Comparison of ENCODE assay signal across 13 cellular contexts in genomic region chr15:101089579-101090459, GRCh38.
DNase-seq lines count a peak whose midpoint lies in the region; ATAC-seq and TF ChIP-seq lines count a peak whose summit lies in the region.
"Had no signal": no experiment of that assay in that cellular context is flagged by ENCODE, and none has a peak within 500 bp of the region (broad histone marks: within the 10 kb centered on the region; RNA-seq: fewer than 3 reads in every experiment).

No MANE protein-coding gene starts in this region.

- peaks cover 8% of the 10 kb centered on the region for H3K36me3 Mint-ChIP-seq in activated naive CD8-positive, alpha-beta T cell treated with anti-CD3 and anti-CD28 coated beads, Interleukin-2, amount 10 ng/mL, durations not matched to agents 7 days and 5 days
- H3K36me3 Mint-ChIP-seq in activated naive CD8-positive, alpha-beta T cell treated with anti-CD3 and anti-CD28 coated beads for 36 hours = peaks cover 6% of the 10 kb centered on the region

- H3K4me1 ChIP-seq in lower lobe of right lung (peaks cover 35% of the 10 kb centered on the region), thoracic aorta (ENCODE audit: control insufficient read depth in 1 of 2, low read depth in 2 of 2) (peaks cover 0 to 28% of the 10 kb centered on the region in 2 donors), SJCRH30 (peaks cover 18% of the 10 kb centered on the region)
- H3K4me1 ChIP-seq: A549 had no signal

- intact Hi-C loops in lower lobe of right lung (cut with DNase I) = loop anchor here (10.0 kb wide), 1 partner anchor 165 kb away; the partner anchor contains the start of gene CHSY1

- H3K27ac Mint-ChIP-seq in activated naive CD8-positive, alpha-beta T cell treated with anti-CD3 and anti-CD28 coated beads, Interleukin-2, amount 10 ng/mL, durations not matched to agents 7 days and 5 days = peak overlapping the region; percentile 63
- no peak overlapping the region for H3K27ac Mint-ChIP-seq in activated naive CD8-positive, alpha-beta T cell treated with anti-CD3 and anti-CD28 coated beads for 36 hours

- ATAC-seq in activated naive CD8-positive, alpha-beta T cell treated with anti-CD3 and anti-CD28 coated beads, Interleukin-2, amount 10 ng/mL, durations not matched to agents 7 days and 5 days (ENCODE audit: low read depth) = no peak
- ATAC-seq in lower lobe of right lung (no peak), thoracic aorta (ENCODE audit: insufficient number of reproducible peaks, low FRiP score, low read depth) (no peak)

- POLR2A ChIA-PET in activated naive CD8-positive, alpha-beta T cell treated with anti-CD3 and anti-CD28 coated beads, Interleukin-2, amount 10 ng/mL, durations not matched to agents 7 days and 5 days (lab: Charles Lee) = interaction anchor here (1.2 to 1.4 kb wide), 2 partner anchors 37 to 161 kb away, joined by 4 to 8 read pairs; partner anchors contain the start of gene CHSY1

- H3K9me3 ChIP-seq in SK-N-MC (ENCODE audit: low read depth, low read length) (no peaks in the 10 kb centered on the region), lower lobe of right lung (no peaks in the 10 kb centered on the region), thoracic aorta (no peaks in the 10 kb centered on the region), SJCRH30 (replicated peaks) (no peaks in the 10 kb centered on the region)
- H3K9me3 ChIP-seq: A549 had no signal

- no peaks in the 10 kb centered on the region for H3K36me3 ChIP-seq in SK-N-MC (ENCODE audit: insufficient read depth, low read length)
- no peaks in the 10 kb centered on the region for H3K36me3 ChIP-seq in lower lobe of right lung
- no peaks in the 10 kb centered on the region for H3K36me3 ChIP-seq in thoracic aorta
- no peaks in the 10 kb centered on the region for H3K36me3 ChIP-seq in SJCRH30

- no peak overlapping the region for H3K4me3 Mint-ChIP-seq in activated naive CD8-positive, alpha-beta T cell treated with anti-CD3 and anti-CD28 coated beads, Interleukin-2, amount 10 ng/mL, durations not matched to agents 7 days and 5 days
- H3K4me3 Mint-ChIP-seq in activated naive CD8-positive, alpha-beta T cell treated with anti-CD3 and anti-CD28 coated beads for 36 hours = no peak overlapping the region

- peaks cover 1% of the 10 kb centered on the region for H3K27me3 Mint-ChIP-seq in activated naive CD8-positive, alpha-beta T cell treated with anti-CD3 and anti-CD28 coated beads, Interleukin-2, amount 10 ng/mL, durations not matched to agents 7 days and 5 days
- peaks cover 4% of the 10 kb centered on the region for H3K27me3 Mint-ChIP-seq in activated naive CD8-positive, alpha-beta T cell treated with anti-CD3 and anti-CD28 coated beads for 36 hours

- H3K27me3 ChIP-seq in lower lobe of right lung (ENCODE audit: low read depth) (no peaks in the 10 kb centered on the region), thoracic aorta (replicated peaks; ENCODE audit: insufficient read depth) (no peaks in the 10 kb centered on the region), SJCRH30 (no peaks in the 10 kb centered on the region)
- H3K27me3 ChIP-seq: dorsolateral prefrontal cortex had no signal

- no peak overlapping the region for H3K27ac ChIP-seq in SK-N-MC
- peak overlapping the region; percentile 13 for H3K27ac ChIP-seq in lower lobe of right lung
- peak overlapping the region; percentile 25 to 39 for H3K27ac ChIP-seq in thoracic aorta
- H3K27ac ChIP-seq in SJCRH30 = no peak overlapping the region; the same call in 1 of the 2 replicates

- H3K4me1 Mint-ChIP-seq in activated naive CD8-positive, alpha-beta T cell treated with anti-CD3 and anti-CD28 coated beads, Interleukin-2, amount 10 ng/mL, durations not matched to agents 7 days and 5 days = peaks cover 21% of the 10 kb centered on the region
- H3K4me1 Mint-ChIP-seq in activated naive CD8-positive, alpha-beta T cell treated with anti-CD3 and anti-CD28 coated beads for 36 hours = peaks cover 9% of the 10 kb centered on the region

- DNase-seq in activated naive CD8-positive, alpha-beta T cell treated with anti-CD3 and anti-CD28 coated beads, Interleukin-2, amount 10 ng/mL, durations not matched to agents 7 days and 5 days = no peak
- DNase-seq in activated naive CD8-positive, alpha-beta T cell treated with anti-CD3 and anti-CD28 coated beads for 36 hours = no peak
- DNase-seq in SK-N-MC (ENCODE audit: low read depth, low spot score) (no peak), lower lobe of right lung (no peak), thoracic aorta (ENCODE audit: low spot score) (no peak), SJCRH30 (no peak), KG1 (lab: John Stamatoyannopoulos, UW) (no peak)
- DNase-seq in activated CD8-positive, alpha-beta memory T cell treated with anti-CD3 and anti-CD28 coated beads, Interleukin-2, amount 50 U/mL, for 4 hours = no peak
- DNase-seq: activated gamma-delta T cell, dorsolateral prefrontal cortex, NCI-H1694, NCI-H446 treated with DMSO at 0.1 percent for 48 hours had no signal

- peak overlapping the region; percentile 66 for H3K9ac ChIP-seq in SK-N-MC (ENCODE audit: insufficient read length)

- peaks cover 6% of the 10 kb centered on the region for H3K9me3 Mint-ChIP-seq in activated naive CD8-positive, alpha-beta T cell treated with anti-CD3 and anti-CD28 coated beads, Interleukin-2, amount 10 ng/mL, durations not matched to agents 7 days and 5 days
- no peaks in the 10 kb centered on the region for H3K9me3 Mint-ChIP-seq in activated naive CD8-positive, alpha-beta T cell treated with anti-CD3 and anti-CD28 coated beads for 36 hours

- peak overlapping the region; percentile 65 for H3K4me3 ChIP-seq in SK-N-MC
- no peak overlapping the region for H3K4me3 ChIP-seq in lower lobe of right lung
- no peak overlapping the region for H3K4me3 ChIP-seq in thoracic aorta
- H3K4me3 ChIP-seq in SJCRH30 = no peak overlapping the region

- TF ChIP-seq CTCF in lower lobe of right lung (IDR thresholded peaks at IDR 0.05) = no peak
- no peak for TF ChIP-seq CTCF in thoracic aorta (IDR thresholded peaks at IDR 0.05)

Comparison
In these comparisons a context has a peak if more than half of its experiments do, and no peak if none do; other contexts are left out.
1. H3K27ac ChIP-seq: peak in lower lobe of right lung (single experiment) and thoracic aorta (2 of 2); none in SK-N-MC (single experiment) and SJCRH30 (single experiment).